ENCODE assay signal across 9 cellular contexts in genomic region chr17:82126479-82127314, GRCh38. TPM values are rescaled to one million over a fixed set of nuclear protein-coding genes. Genes with fewer than 3 reads are reported as not detected.
A peak's percentile ranks its signal among the peaks of the same experiment; 100 is the strongest.
DNase-seq lines count a peak whose midpoint lies in the region; ATAC-seq and TF ChIP-seq lines count a peak whose summit lies in the region.
"Had no signal": no experiment of that assay in that cellular context is flagged by ENCODE, and none has a peak within 500 bp of the region (broad histone marks: within the 10 kb centered on the region; RNA-seq: fewer than 3 reads in every experiment).

No MANE protein-coding gene starts in this region.

- CTCF ChIA-PET in activated CD8-positive, alpha-beta T cell treated with anti-CD3 and anti-CD28 coated beads for 36 hours (lab: Charles Lee), result interaction anchor here (0.6 to 2.0 kb wide), 10 partner anchors 12 to 207 kb away, joined by 3 to 8 read pairs (median 3); partner anchors contain the start of genes DCXR and SECTM1

- peaks cover 16% of the 10 kb centered on the region for H3K36me3 Mint-ChIP-seq in activated CD8-positive, alpha-beta T cell treated with anti-CD3 and anti-CD28 coated beads for 36 hours (ENCODE audit: low read depth)
- peaks cover 20% of the 10 kb centered on the region for H3K36me3 Mint-ChIP-seq in activated naive CD8-positive, alpha-beta T cell treated with anti-CD3 and anti-CD28 coated beads for 36 hours

- peak; percentile 89 for ATAC-seq in activated CD8-positive, alpha-beta T cell treated with anti-CD3 and anti-CD28 coated beads for 36 hours

- peak; percentile 33 for TF ChIP-seq CTCF in activated CD8-positive, alpha-beta T cell treated with anti-CD3 and anti-CD28 coated beads for 36 hours (IDR thresholded peaks at IDR 0.05)

- H3K9me3 Mint-ChIP-seq in activated CD8-positive, alpha-beta T cell treated with anti-CD3 and anti-CD28 coated beads for 36 hours, result no peaks in the 10 kb centered on the region
- H3K9me3 Mint-ChIP-seq in activated naive CD8-positive, alpha-beta T cell treated with anti-CD3 and anti-CD28 coated beads for 36 hours, result no peaks in the 10 kb centered on the region

- POLR2A ChIA-PET in activated CD8-positive, alpha-beta T cell treated with anti-CD3 and anti-CD28 coated beads for 36 hours (lab: Charles Lee), result interaction anchor here (0.9 to 4.0 kb wide), 9 partner anchors 9 to 166 kb away, joined by 3 to 20 read pairs (median 4); partner anchors contain the start of gene DCXR

- DNase-seq in D341Med (ENCODE audit: low spot score) (peak; percentile 38), NCI-H2081 treated with DMSO at 0.1 percent for 48 hours (lab: John Stamatoyannopoulos, UW) (no peak), iPS-NIHi11 (ENCODE audit: low spot score) (no peak), cerebellum (ENCODE audit: low spot score) (no peak), NCI-H345 treated with DMSO at 0.1 percent for 48 hours (lab: John Stamatoyannopoulos, UW; ENCODE audit: unreplicated experiment) (no peak)
- DNase-seq in activated CD8-positive, alpha-beta T cell treated with anti-CD3 and anti-CD28 coated beads for 36 hours, result peak; percentile 87
- DNase-seq in activated naive CD8-positive, alpha-beta T cell treated with anti-CD3 and anti-CD28 coated beads for 36 hours, result peak; percentile 72
- peak; percentile 36 to 40 for DNase-seq in stimulated activated CD4-positive, alpha-beta T cell treated with anti-CD3 and anti-CD28 coated beads, Interleukin-4, amount 100 ng/mL, for 48 hours (ENCODE audit: low read depth in 2 of 2)
- DNase-seq: hippocampal formation had no signal

- H3K27ac Mint-ChIP-seq in activated CD8-positive, alpha-beta T cell treated with anti-CD3 and anti-CD28 coated beads for 36 hours, result peak overlapping the region; percentile 91
- peak overlapping the region; percentile 97 for H3K27ac Mint-ChIP-seq in activated naive CD8-positive, alpha-beta T cell treated with anti-CD3 and anti-CD28 coated beads for 36 hours

- intact Hi-C loops in activated CD8-positive, alpha-beta T cell treated with anti-CD3 and anti-CD28 coated beads for 36 hours (cut with micrococcal nuclease), result no loop called here

- no peaks in the 10 kb centered on the region for H3K27me3 Mint-ChIP-seq in activated CD8-positive, alpha-beta T cell treated with anti-CD3 and anti-CD28 coated beads for 36 hours
- H3K27me3 Mint-ChIP-seq in activated naive CD8-positive, alpha-beta T cell treated with anti-CD3 and anti-CD28 coated beads for 36 hours, result no peaks in the 10 kb centered on the region

- H3K4me1 Mint-ChIP-seq in activated CD8-positive, alpha-beta T cell treated with anti-CD3 and anti-CD28 coated beads for 36 hours (ENCODE audit: low read depth), result peaks cover 55% of the 10 kb centered on the region
- peaks cover 49% of the 10 kb centered on the region for H3K4me1 Mint-ChIP-seq in activated naive CD8-positive, alpha-beta T cell treated with anti-CD3 and anti-CD28 coated beads for 36 hours

- H3K4me3 Mint-ChIP-seq in activated CD8-positive, alpha-beta T cell treated with anti-CD3 and anti-CD28 coated beads for 36 hours, result peak overlapping the region; percentile 66
- H3K4me3 Mint-ChIP-seq in activated naive CD8-positive, alpha-beta T cell treated with anti-CD3 and anti-CD28 coated beads for 36 hours, result peak overlapping the region; percentile 71

RNA-seq across cellular contexts. Expression of gene FASN, which starts 28.7 kb away (rescaled TPM):
- total RNA-seq in activated CD8-positive, alpha-beta T cell treated with anti-CD3 and anti-CD28 coated beads for 36 hours, result 100 to 1,000 TPM; 250 to 260 TPM
- total RNA-seq in activated naive CD8-positive, alpha-beta T cell treated with anti-CD3 and anti-CD28 coated beads for 36 hours, result 100 to 1,000 TPM; 282 to 287 TPM
- total RNA-seq in cerebellum, result 62.7 TPM

Comparison
In these comparisons a context has a peak if more than half of its experiments do, and no peak if none do; other contexts are left out.
1. DNase-seq: peak in D341Med (single experiment), activated CD8-positive, alpha-beta T cell treated with anti-CD3 and anti-CD28 coated beads for 36 hours (single experiment), activated naive CD8-positive, alpha-beta T cell treated with anti-CD3 and anti-CD28 coated beads for 36 hours (single experiment) and stimulated activated CD4-positive, alpha-beta T cell treated with anti-CD3 and anti-CD28 coated beads, Interleukin-4, amount 100 ng/mL, for 48 hours (2 of 2); none in NCI-H2081 treated with DMSO at 0.1 percent for 48 hours (single experiment), iPS-NIHi11 (single experiment), cerebellum (single experiment) and NCI-H345 treated with DMSO at 0.1 percent for 48 hours (single experiment).